ENCODE assay signal across 30 cellular contexts in the genomic region with DNA sequence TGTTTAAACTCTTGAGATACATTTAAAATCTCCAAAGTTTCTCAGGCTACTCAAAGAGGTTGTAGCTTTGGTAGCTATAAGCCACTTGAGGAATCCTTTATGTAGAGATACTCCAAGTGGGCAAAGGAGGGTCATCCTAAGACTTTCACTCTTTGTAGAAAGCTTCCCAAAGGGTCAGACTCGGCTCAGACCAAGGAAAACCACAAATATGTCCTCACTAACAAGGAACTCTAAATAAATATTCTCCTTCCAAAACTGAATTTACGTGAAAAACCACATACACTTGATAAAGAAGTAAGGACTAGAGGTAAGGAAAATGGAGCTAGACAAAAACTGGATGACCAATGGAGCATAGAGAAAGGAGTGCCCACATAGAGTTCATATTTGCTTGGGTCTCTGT.
"Had no signal": no experiment of that assay in that cellular context is flagged by ENCODE, and none has a peak within 500 bp of the region (broad histone marks: within the 10 kb centered on the region; RNA-seq: fewer than 3 reads in every experiment).

No MANE protein-coding gene starts in this region.

- H3K27me3 ChIP-seq: breast epithelium, cardiac muscle cell, dorsolateral prefrontal cortex, foreskin keratinocyte, gastrocnemius medialis, heart left ventricle had no signal

- H3K9me3 ChIP-seq: breast epithelium, gastrocnemius medialis had no signal

- H3K4me3 ChIP-seq: breast epithelium, cardiac muscle cell, coronary artery, dorsolateral prefrontal cortex, gastrocnemius medialis, heart left ventricle had no signal

- H3K27ac ChIP-seq: breast epithelium, cardiac muscle cell, coronary artery, dorsolateral prefrontal cortex, foreskin keratinocyte, gastrocnemius medialis, heart left ventricle had no signal

- DNase-seq: activated CD4-positive, alpha-beta memory T cell treated with anti-CD3 and anti-CD28 coated beads for 36 hours; activated CD4-positive, alpha-beta T cell treated with anti-CD3 and anti-CD28 coated beads for 36 hours; activated CD4-positive, alpha-beta T cell treated with anti-CD3 and anti-CD28 coated beads, Interleukin-2, amount 10 ng/mL, durations not matched to agents 24 days and 14 days; activated CD4-positive, CD25-positive, alpha-beta regulatory T cell; activated CD4-positive, CD25-positive, alpha-beta regulatory T cell treated with anti-CD3 and anti-CD28 coated beads, Interleukin-2, amount 50 U/mL, for 72 hours; activated CD8-positive, alpha-beta memory T cell treated with anti-CD3 and anti-CD28 coated beads, Interleukin-2, amount 10 ng/mL, durations not matched to agents 7 days and 5 days; activated CD8-positive, alpha-beta memory T cell treated with anti-CD3 and anti-CD28 coated beads, Interleukin-2, amount 50 U/mL, for 4 hours; activated CD8-positive, alpha-beta T cell treated with anti-CD3 and anti-CD28 coated beads, Interleukin-2, amount 10 ng/mL, durations not matched to agents 7 days and 5 days; activated gamma-delta T cell; activated naive CD4-positive, alpha-beta T cell; activated naive CD4-positive, alpha-beta T cell treated with anti-CD3 and anti-CD28 coated beads, Interleukin-2, amount 10 ng/mL, durations not matched to agents 7 days and 5 days; activated naive CD8-positive, alpha-beta T cell treated with anti-CD3 and anti-CD28 coated beads, Interleukin-2, amount 10 ng/mL, durations not matched to agents 7 days and 5 days; activated T-cell treated with anti-CD3 and anti-CD28 coated beads, Interleukin-2, amount 50 U/mL, for 1 hour; activated T-cell treated with anti-CD3 and anti-CD28 coated beads, Interleukin-2, amount 50 U/mL, for 48 hours; anterior cingulate cortex; central memory CD4-positive, alpha-beta T cell; cerebellar nuclear complex; dorsolateral prefrontal cortex; effector memory CD4-positive, alpha-beta T cell; endodermal cell; foreskin keratinocyte; gastrocnemius medialis; glutamatergic neuron; heart left ventricle; T-helper 2 cell had no signal

- ATAC-seq: activated CD4-positive, alpha-beta T cell treated with anti-CD3 and anti-CD28 coated beads for 36 hours; activated CD8-positive, alpha-beta memory T cell treated with anti-CD3 and anti-CD28 coated beads, Interleukin-2, amount 10 ng/mL, durations not matched to agents 7 days and 5 days; activated CD8-positive, alpha-beta T cell treated with anti-CD3 and anti-CD28 coated beads, Interleukin-2, amount 10 ng/mL, durations not matched to agents 7 days and 5 days; activated naive CD4-positive, alpha-beta T cell treated with anti-CD3 and anti-CD28 coated beads, Interleukin-2, amount 50 U/mL, for 72 hours; esophagus mucosa; foreskin keratinocyte; gastrocnemius medialis; heart left ventricle had no signal

- H3K4me1 ChIP-seq: breast epithelium, foreskin keratinocyte, gastrocnemius medialis, heart left ventricle had no signal

- H3K36me3 ChIP-seq: breast epithelium, cardiac muscle cell had no signal
